In the genomic region with DNA sequence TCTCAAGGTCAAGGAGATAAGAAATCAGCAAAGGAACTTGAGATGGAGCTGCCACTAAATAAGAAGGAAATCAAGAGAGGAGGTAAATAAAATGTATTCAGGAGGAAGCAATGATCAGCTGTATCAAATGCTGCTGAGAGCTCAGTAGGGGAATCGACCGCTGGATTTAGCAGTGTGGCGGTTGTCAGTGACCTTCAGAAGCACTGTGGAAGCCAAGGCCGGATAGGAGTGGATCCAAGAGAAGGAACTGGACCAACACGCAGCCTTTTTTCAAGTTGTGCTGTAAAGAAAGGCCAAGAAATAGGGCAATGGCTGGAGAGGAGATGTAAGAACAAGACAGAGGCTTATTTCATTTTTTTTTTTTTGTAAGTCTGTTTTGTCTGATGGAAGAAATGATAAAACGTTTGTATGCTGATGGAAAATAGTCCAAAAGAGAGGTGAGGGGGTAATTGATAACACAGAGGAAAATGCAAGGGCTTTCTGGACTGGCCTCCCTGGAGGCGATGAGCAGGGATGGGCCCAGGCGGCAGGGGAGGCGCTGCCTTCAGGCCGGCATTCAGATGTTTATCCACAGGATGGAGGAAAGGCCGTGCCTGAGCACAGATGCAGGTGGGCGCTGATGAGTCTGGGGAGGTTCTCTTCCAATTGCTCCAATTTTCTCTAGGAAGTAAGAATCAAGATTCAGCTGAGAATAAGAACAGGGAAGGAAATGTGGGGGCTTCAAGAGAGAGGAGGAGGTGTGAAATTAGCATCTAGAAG, we compare ENCODE assay signal across 25 cellular contexts. TPM values are rescaled to one million over a fixed set of nuclear protein-coding genes. Genes with fewer than 3 reads are reported as not detected.
A peak's percentile ranks its signal among the peaks of the same experiment; 100 is the strongest.
DNase-seq lines count a peak whose midpoint lies in the region; ATAC-seq and TF ChIP-seq lines count a peak whose summit lies in the region.
"Had no signal": no experiment of that assay in that cellular context is flagged by ENCODE, and none has a peak within 500 bp of the region (broad histone marks: within the 10 kb centered on the region; RNA-seq: fewer than 3 reads in every experiment).

No MANE protein-coding gene starts in this region.

- ATAC-seq in Right ventricle myocardium superior (ENCODE audit: poor library complexity) (peak; percentile 65), heart right ventricle (peak in 5 of 8 donors; percentile 51 to 79 (median 70)), GM21515 (IDR thresholded peaks at IDR 0.05; ENCODE audit: unreplicated experiment) (no peak)
- ATAC-seq: HepG2, Panc1 had no signal

- H3K36me3 ChIP-seq in heart right ventricle: no peaks in the 10 kb centered on the region
- H3K36me3 ChIP-seq: BLaER1 had no signal

- peaks cover 0 to 15% (median 10%) of the 10 kb centered on the region in 7 donors for H3K27me3 ChIP-seq in heart right ventricle
- H3K27me3 ChIP-seq: BLaER1 had no signal

- 42 to 43% methylated on average over 12 of the region's 12 CpGs for WGBS in heart right ventricle, 2 donors

- peak overlapping the region in 7 of 10 donors; percentile 3 to 65 (median 36) for H3K27ac ChIP-seq in heart right ventricle
- H3K27ac ChIP-seq: BLaER1, GM23248, RWPE1, SK-N-MC had no signal

- H3K9me3 ChIP-seq in heart right ventricle: no peaks in the 10 kb centered on the region
- H3K9me3 ChIP-seq: BLaER1 had no signal

- in situ Hi-C loops in G401 (cut with HindIII; ENCODE audit: low sequenced_read_pairs): no loop called here

- no peak for TF ChIP-seq CTCF in heart right ventricle (IDR thresholded peaks at IDR 0.05)

- intact Hi-C loops in Right ventricle myocardium superior (cut with DNase I): no loop called here
- intact Hi-C loops in cardiac septum (cut with DNase I): no loop called here
- intact Hi-C loops in heart right ventricle (cut with DNase I): no loop called here

- H3K4me1 ChIP-seq in heart right ventricle: peaks cover 0 to 11% (median 7%) of the 10 kb centered on the region in 9 donors
- H3K4me1 ChIP-seq: BLaER1 had no signal

- no peak for DNase-seq in Right ventricle myocardium superior
- no peak for DNase-seq in cardiac septum (ENCODE audit: low spot score)
- DNase-seq in heart right ventricle: peak in 1 of 2 donors; percentile 11
- peak; percentile 34 for DNase-seq in iPS-NIHi7 (ENCODE audit: extremely low spot score)
- no peak for DNase-seq in DMS79 (lab: John Stamatoyannopoulos, UW)
- DNase-seq in G401 (ENCODE audit: low spot score): no peak
- DNase-seq: CD4-positive, CD25-positive, alpha-beta regulatory T cell; GM23248; H9; Kasumi-1; NCI-H1092 treated with DMSO at 0.1 percent for 48 hours; NCI-H1436; NCI-H187 treated with DMSO at 0.1 percent for 48 hours; NCI-H2171 treated with DMSO at 0.1 percent for 48 hours; NCI-H446; NCI-H526; SIG-M5 had no signal

- no peak overlapping the region for H3K4me3 ChIP-seq in heart right ventricle
- H3K4me3 ChIP-seq: BLaER1, GM23248, SK-N-MC had no signal

RNA-seq across cellular contexts. Expression of a gene that starts 17.5 kb away (rescaled TPM):
- 3.0 TPM for total RNA-seq in Right ventricle myocardium superior
- 3.9 TPM for total RNA-seq in cardiac septum
- 10 to 100 TPM in 1 of 10 donors, 1 to 10 TPM in 9; 1.0 to 16.3 (median 2.3) TPM for total RNA-seq in heart right ventricle
- 1 to 10 TPM; 1.5 to 2.5 TPM for polyA plus RNA-seq in heart right ventricle
- total RNA-seq in G401 (2014; rRNA removed; shearing (Covaris generic)): 0.31 and 1.4 TPM in 2 replicates
- total RNA-seq: CD4-positive, CD25-positive, alpha-beta regulatory T cell; HT-29; OCI-LY7 had no signal
- polyA plus RNA-seq: CD4-positive, CD25-positive, alpha-beta regulatory T cell had no signal

RNA-seq across cellular contexts. Expression of a gene that starts 26.9 kb away (rescaled TPM):
- total RNA-seq in Right ventricle myocardium superior (42.1 TPM), cardiac septum (35.1 TPM), heart right ventricle (10 to 100 TPM; 33.7 to 60.3 (median 43.2) TPM)
- polyA plus RNA-seq in heart right ventricle: 10 to 100 TPM in 1 of 2 donors, 1 to 10 TPM in 1; 7.6 to 36.4 TPM
- total RNA-seq in G401 (2014; rRNA removed; shearing (Covaris generic)): 13.3 and 22.3 TPM in 2 replicates

RNA-seq across cellular contexts. Expression of a gene that starts 48.8 kb away (rescaled TPM):
- total RNA-seq in Right ventricle myocardium superior (10.0 TPM), cardiac septum (11.7 TPM), heart right ventricle (10 to 100 TPM in 4 of 10 donors, 1 to 10 TPM in 6; 4.0 to 12.9 (median 8.5) TPM)
- 10 to 100 TPM in 1 of 2 donors, 1 to 10 TPM in 1; 4.7 to 10.6 TPM for polyA plus RNA-seq in heart right ventricle
- total RNA-seq in G401 (2014; rRNA removed; shearing (Covaris generic)): not detected in 2 replicates
- total RNA-seq: OCI-LY7 had no signal

RNA-seq across cellular contexts. Expression of a gene that starts 54.1 kb away (rescaled TPM):
- total RNA-seq in Right ventricle myocardium superior (3.5 TPM), cardiac septum (4.0 TPM), heart right ventricle (1 to 10 TPM in 9 of 10 donors, under 1 TPM in 1; 0.93 to 4.3 (median 2.3) TPM)
- 10 to 100 TPM in 1 of 2 donors, 1 to 10 TPM in 1; 5.1 to 10.3 TPM for polyA plus RNA-seq in heart right ventricle
- total RNA-seq in G401 (2014; rRNA removed; shearing (Covaris generic)): not detected in 2 replicates
- total RNA-seq: CD4-positive, CD25-positive, alpha-beta regulatory T cell; OCI-LY7 had no signal
